ENCODE assay signal across 18 cellular contexts in the genomic region with DNA sequence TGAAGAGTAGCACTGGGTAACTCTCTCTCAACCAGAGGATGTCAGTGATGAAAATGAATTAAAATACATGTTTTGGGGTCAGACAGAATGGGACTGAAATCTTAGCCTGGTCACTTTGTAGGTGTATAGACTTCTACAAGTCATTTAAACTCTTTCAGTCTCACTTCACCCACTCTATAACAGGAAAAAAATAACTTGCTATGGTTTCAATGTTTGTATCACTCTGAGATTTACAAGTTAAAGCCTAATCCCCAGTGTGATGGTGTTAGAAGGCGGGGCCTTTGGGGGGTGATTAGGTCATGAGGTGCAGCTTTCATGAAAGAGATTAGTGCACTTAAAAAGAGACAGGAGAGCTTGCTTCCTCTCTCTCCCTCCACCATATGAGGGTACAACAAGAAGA.
DNase-seq lines count a peak whose midpoint lies in the region; ATAC-seq and TF ChIP-seq lines count a peak whose summit lies in the region.
"Had no signal": no experiment of that assay in that cellular context is flagged by ENCODE, and none has a peak within 500 bp of the region (broad histone marks: within the 10 kb centered on the region; RNA-seq: fewer than 3 reads in every experiment).

No MANE protein-coding gene starts in this region.

- no peaks in the 10 kb centered on the region for H3K27me3 ChIP-seq in neutrophil
- H3K27me3 ChIP-seq: SJCRH30 had no signal

- H3K36me3 ChIP-seq in neutrophil: no peaks in the 10 kb centered on the region
- H3K36me3 ChIP-seq: SJCRH30 had no signal

- peak overlapping the region; percentile 83 for H3K27ac ChIP-seq in neutrophil
- H3K27ac ChIP-seq: GM23248, SJCRH30 had no signal

- ATAC-seq in GM18858 (IDR thresholded peaks at IDR 0.05; ENCODE audit: unreplicated experiment) (peak; percentile 61), HG02678 (IDR thresholded peaks at IDR 0.05; ENCODE audit: unreplicated experiment) (peak; percentile 60), HG03378 (IDR thresholded peaks at IDR 0.05; ENCODE audit: unreplicated experiment) (peak; percentile 79), HG03460 (IDR thresholded peaks at IDR 0.05; ENCODE audit: unreplicated experiment) (no peak)
- no peak for ATAC-seq in activated CD4-positive, CD25-positive, alpha-beta regulatory T cell treated with anti-CD3 and anti-CD28 coated beads, Interleukin-2, amount 50 U/mL, for 24 hours
- ATAC-seq: CD8-positive, alpha-beta T cell had no signal

- no peak overlapping the region for H3K4me3 ChIP-seq in neutrophil (ENCODE audit: low read depth in 1 of 2, low read length in 1 of 2)
- H3K4me3 ChIP-seq: GM23248, SJCRH30 had no signal

- TF ChIP-seq CTCF in neutrophil (IDR thresholded peaks at IDR 0.05): no peak

- H3K4me1 ChIP-seq in neutrophil (ENCODE audit: control insufficient read depth in 1 of 2, insufficient read depth in 1 of 2, low read depth in 1 of 2, low read length in 1 of 2): peaks cover 20 to 23% of the 10 kb centered on the region in 2 experiments
- H3K4me1 ChIP-seq: SJCRH30 had no signal

- H3K9me3 ChIP-seq in neutrophil: no peaks in the 10 kb centered on the region
- H3K9me3 ChIP-seq: SJCRH30 had no signal

- DNase-seq in SIG-M5 (lab: John Stamatoyannopoulos, UW): no peak
- no peak for DNase-seq in activated CD4-positive, CD25-positive, alpha-beta regulatory T cell treated with anti-CD3 and anti-CD28 coated beads, Interleukin-2, amount 50 U/mL, for 72 hours
- DNase-seq: ACHN; CD8-positive, alpha-beta T cell; DMS79 treated with DMSO at 0.1 percent for 48 hours; GM23248; NCI-H1105 treated with DMSO at 0.1 percent for 48 hours; NCI-H187 treated with DMSO at 0.1 percent for 48 hours; NCI-H2171; NCI-H524 treated with DMSO at 0.1 percent for 48 hours; RPMI8226; SJCRH30 had no signal

Comparison
In these comparisons a context has a peak if more than half of its experiments do, and no peak if none do; other contexts are left out.
1. ATAC-seq: peak in GM18858 (single experiment), HG02678 (single experiment) and HG03378 (single experiment); none in activated CD4-positive, CD25-positive, alpha-beta regulatory T cell treated with anti-CD3 and anti-CD28 coated beads, Interleukin-2, amount 50 U/mL, for 24 hours (0 of 2) and HG03460 (single experiment).